8 cellular contexts compared by ENCODE assay signal in genomic region chr1:70410604-70411359, GRCh38. TPM values are rescaled to one million over a fixed set of nuclear protein-coding genes. Genes with fewer than 3 reads are reported as not detected.
DNase-seq lines count a peak whose midpoint lies in the region; TF ChIP-seq lines count a peak whose summit lies in the region.

Gene CTH, plus strand, starts transcription at chr1:70411268. Its CDS starts 148 bp downstream, at chr1:70411416.

- H3K9ac ChIP-seq in ES-I3 (ENCODE audit: low read depth, low read length) (peak within 1 kb of the TSS; percentile 96), H9 (ENCODE audit: extremely low read depth, insufficient read length, low read length) (peak within 1 kb of the TSS; percentile 88), neural cell (ENCODE audit: low read length) (peak within 1 kb of the TSS; percentile 81)

- H3K36me3 ChIP-seq in ES-I3 (ENCODE audit: insufficient read depth, low read length) = peaks cover 7% of the 10 kb centered on the region; the same call in 1 of the 2 replicates
- H3K36me3 ChIP-seq in MG63 = no peaks in the 10 kb centered on the region
- no peaks in the 10 kb centered on the region for H3K36me3 ChIP-seq in neural cell (ENCODE audit: insufficient read depth, low read length)
- H3K36me3 ChIP-seq in stomach = peaks cover 0 to 3% (median under 1%) of the 10 kb centered on the region in 4 donors

- H3K4me3 Mint-ChIP-seq in H9 = peak within 1 kb of the TSS; percentile 93 to 95

- no peak within 1 kb of the TSS for H2BK12ac ChIP-seq in H9 (ENCODE audit: insufficient read length, low read depth, low read length)

- no peak within 1 kb of the TSS; the same call in 1 of the 2 replicates for H3K4ac ChIP-seq in H9 (ENCODE audit: low read depth, low read length)

- peaks cover 3% of the 10 kb centered on the region; the same call in 1 of the 2 replicates for H3K79me2 ChIP-seq in H9 (ENCODE audit: insufficient read depth, low read length)
- H3K79me2 ChIP-seq in neural cell (replicated peaks; ENCODE audit: insufficient read depth, low read length) = peaks cover 12% of the 10 kb centered on the region

- peak within 1 kb of the TSS; percentile 17 for H3K23ac ChIP-seq in H9 (ENCODE audit: insufficient read length, low read depth, low read length)

- H3K9me3 ChIP-seq in ES-I3 (ENCODE audit: control insufficient read depth, insufficient read depth, low read length) = no peaks in the 10 kb centered on the region
- no peaks in the 10 kb centered on the region for H3K9me3 ChIP-seq in H9 (ENCODE audit: control insufficient read depth, low read depth, low read length)
- H3K9me3 ChIP-seq in MG63 = no peaks in the 10 kb centered on the region
- no peaks in the 10 kb centered on the region for H3K9me3 ChIP-seq in neural cell (ENCODE audit: low read length)
- no peaks in the 10 kb centered on the region for H3K9me3 ChIP-seq in stomach

- H3K9me2 ChIP-seq in neural cell (ENCODE audit: insufficient read depth, low read length) = no peaks in the 10 kb centered on the region

- H3K4me2 ChIP-seq in H9 (ENCODE audit: insufficient read depth, insufficient read length, low read length) = peak within 1 kb of the TSS; percentile 96
- peak within 1 kb of the TSS; percentile 91 for H3K4me2 ChIP-seq in neural cell (ENCODE audit: low read length)

- peak; percentile 69 for TF ChIP-seq RAD21 in neural cell (conservative IDR thresholded peaks at IDR 0.05)

- no peak within 1 kb of the TSS for H2BK20ac ChIP-seq in H9 (ENCODE audit: low read depth, low read length, poor library complexity, severe bottlenecking)

- peak within 1 kb of the TSS; percentile 87 for H2BK5ac ChIP-seq in H9 (ENCODE audit: insufficient read length, low read length)

- intact Hi-C loops in stomach (cut with DNase I; ENCODE audit: low total_unique reads) = no loop called here

- no peak for TF ChIP-seq CTCF in H9 (conservative IDR thresholded peaks at IDR 0.05)
- TF ChIP-seq CTCF in fibroblast of villous mesenchyme (IDR thresholded peaks at IDR 0.05; ENCODE audit: insufficient read depth, low read depth, low read length) = no peak
- peak; percentile 29 for TF ChIP-seq CTCF in neural cell (IDR thresholded peaks at IDR 0.05; ENCODE audit: poor library complexity, severe bottlenecking)
- TF ChIP-seq CTCF in stomach (IDR thresholded peaks at IDR 0.05) = no peak

- peaks cover 0 to 8% (median 5%) of the 10 kb centered on the region in 3 experiments; a peak in 6 of 7 replicates for H3K36me3 Mint-ChIP-seq in H9 (ENCODE audit: insufficient read depth in 1 of 3, low read depth in 3 of 3)

- H2AFZ ChIP-seq in H9 (ENCODE audit: low read length) (no peak within 1 kb of the TSS), neural cell (ENCODE audit: low read depth, low read length) (peak within 1 kb of the TSS; percentile 91)

- peak within 1 kb of the TSS; percentile 27 for H2BK120ac ChIP-seq in H9 (ENCODE audit: low read depth, low read length, poor library complexity, severe bottlenecking)

- no peaks in the 10 kb centered on the region for H3K27me3 Mint-ChIP-seq in H9 (ENCODE audit: low read depth)

- peaks cover 11 to 13% of the 10 kb centered on the region in 2 experiments for H3K4me1 Mint-ChIP-seq in H9

- H3K23me2 ChIP-seq in H9 (ENCODE audit: insufficient read length, low read depth, low read length, poor library complexity, severe bottlenecking) = peaks cover 6% of the 10 kb centered on the region

- TF ChIP-seq EP300 in neural cell (conservative IDR thresholded peaks at IDR 0.05; ENCODE audit: poor library complexity, severe bottlenecking) (peak; percentile 48), stomach (IDR thresholded peaks at IDR 0.05) (peak; percentile 83)

- peak within 1 kb of the TSS; percentile 89 for H3K18ac ChIP-seq in H9 (ENCODE audit: insufficient read length, low read depth, low read length)

- H3F3A ChIP-seq in neural cell (ENCODE audit: insufficient read depth, low read length, poor library complexity, severe bottlenecking) = no peaks in the 10 kb centered on the region

- peak within 1 kb of the TSS; percentile 73 for H3K4me3 ChIP-seq in MG63
- H3K4me3 ChIP-seq in fibroblast of villous mesenchyme (ENCODE audit: low read depth, low read length) = peak within 1 kb of the TSS; percentile 94
- peak within 1 kb of the TSS; percentile 79 for H3K4me3 ChIP-seq in neural cell (ENCODE audit: low read length)
- peak within 1 kb of the TSS; percentile 60 to 72 (median 66) for H3K4me3 ChIP-seq in stomach

- no peak within 1 kb of the TSS for H4K91ac ChIP-seq in H9 (ENCODE audit: insufficient read length, low read depth, low read length)

- no peaks in the 10 kb centered on the region for H3K9me3 Mint-ChIP-seq in H9

- peak within 1 kb of the TSS; percentile 99 for H3K27ac Mint-ChIP-seq in H9

- no peaks in the 10 kb centered on the region for H3K27me3 ChIP-seq in H9 (ENCODE audit: insufficient read depth, low read length)
- H3K27me3 ChIP-seq in MG63 = peaks cover 2% of the 10 kb centered on the region; the same call in 1 of the 2 replicates
- no peaks in the 10 kb centered on the region for H3K27me3 ChIP-seq in neural cell (ENCODE audit: insufficient read depth, low read depth, low read length)
- H3K27me3 ChIP-seq in stomach = no peaks in the 10 kb centered on the region

- no peak within 1 kb of the TSS for H2BK15ac ChIP-seq in H9 (ENCODE audit: low read depth, low read length)

- no peaks in the 10 kb centered on the region for H3K79me1 ChIP-seq in H9 (ENCODE audit: insufficient read depth, low read depth, low read length, poor library complexity, severe bottlenecking)

- TF ChIP-seq POLR2A in stomach (IDR thresholded peaks at IDR 0.05) = peak in 2 of 4 donors; percentile 84 to 98

- no CpG with 5 or more reads among the region's 48 CpGs for WGBS in H9 (ENCODE audit: extremely low coverage, insufficient read length, low lambda C conversion rate)
- 0 to 1% (median 0%) methylated on average over 28 to 48 of the region's 48 CpGs for WGBS in stomach, 5 donors

- peak; percentile 99 for DNase-seq in H9
- DNase-seq in MG63 = peak; percentile 94
- peak; percentile 90 for DNase-seq in SHP77 treated with DMSO at 0.1 percent for 48 hours (lab: John Stamatoyannopoulos, UW)
- DNase-seq in activated gamma-delta T cell treated with Interleukin-2 at 50 U/mL for 16 hours = peak; percentile 87
- DNase-seq in fibroblast of villous mesenchyme (ENCODE audit: low read depth) = peak; percentile 98
- peak; percentile 98 for DNase-seq in stomach

- H4K8ac ChIP-seq in H9 (replicated peaks; ENCODE audit: insufficient read length, low read depth, low read length) = peak within 1 kb of the TSS; percentile 85

- H3K14ac ChIP-seq in H9 (ENCODE audit: insufficient read depth, low read length) = peak within 1 kb of the TSS; percentile 92

- H3K4me1 ChIP-seq in ES-I3 (ENCODE audit: insufficient read depth, low read length) = no peaks in the 10 kb centered on the region
- no peaks in the 10 kb centered on the region for H3K4me1 ChIP-seq in H9 (ENCODE audit: insufficient read depth, low read length)
- peaks cover 5 to 33% (median 19%) of the 10 kb centered on the region in 4 donors for H3K4me1 ChIP-seq in stomach

- H3K56ac ChIP-seq in H9 (ENCODE audit: insufficient read length, low read depth, low read length) = peak within 1 kb of the TSS; percentile 46

- no peak within 1 kb of the TSS for H2AK5ac ChIP-seq in H9 (ENCODE audit: insufficient read length, low read length)

- peak within 1 kb of the TSS; percentile 93 for H4K5ac ChIP-seq in H9 (ENCODE audit: insufficient read length, low read depth, low read length)

- H4K20me1 ChIP-seq in H9 (ENCODE audit: control insufficient read depth, insufficient read depth, insufficient read length) (no peaks in the 10 kb centered on the region), neural cell (ENCODE audit: insufficient read depth) (no peaks in the 10 kb centered on the region)

- peak within 1 kb of the TSS; percentile 43 for H3T11ph ChIP-seq in H9 (ENCODE audit: low read length)

- H3K27ac ChIP-seq in H9 (ENCODE audit: insufficient read length, low read depth, low read length) (peak within 1 kb of the TSS; percentile 98), neural cell (ENCODE audit: low read length) (peak within 1 kb of the TSS; percentile 86), stomach (peak within 1 kb of the TSS; percentile 92 to 99 (median 96))

TF ChIP-seq in neural cell, 6 proteins besides CTCF, POLR2A, EP300 and RAD21 (continues in another document):
- TF ChIP-seq EZH2 (IDR thresholded peaks at IDR 0.05; ENCODE audit: borderline replicate concordance, insufficient read depth, low read length, poor library complexity, severe bottlenecking) (no peak), MXI1 (conservative IDR thresholded peaks at IDR 0.05; ENCODE audit: poor library complexity, severe bottlenecking) (no peak), TAF1 (IDR thresholded peaks at IDR 0.05; ENCODE audit: low read depth) (peak; percentile 79), REST (IDR thresholded peaks at IDR 0.05; ENCODE audit: borderline replicate concordance) (peak; percentile 86), SMC3 (conservative IDR thresholded peaks at IDR 0.05; ENCODE audit: poor library complexity) (peak; percentile 43)

RNA-seq across cellular contexts. Expression of gene CTH, which starts in this region (rescaled TPM):
- total RNA-seq in H9 (2021) = 15.3 and 15.5 TPM in 2 replicates
- total RNA-seq in MG63 (2014; rRNA removed; shearing (Covaris generic); ENCODE audit: low replicate concordance) = 1.1 and 2.3 TPM in 2 replicates
- total RNA-seq in fibroblast of villous mesenchyme = 4.2 and 4.7 TPM in 2 replicates
- polyA plus RNA-seq in neural cell = 10.0 and 11.2 TPM in 2 replicates
- 6.8 and 9.1 TPM in 2 replicates for polyA minus RNA-seq in neural cell
- total RNA-seq in stomach = 10 to 100 TPM in 1 of 5 donors, 1 to 10 TPM in 3, under 1 TPM in 1; 0.89 to 16.9 (median 5.5) TPM
- polyA plus RNA-seq in stomach = 1 to 10 TPM; 5.5 to 8.6 (median 5.8) TPM

Comparison
In these comparisons a context has a peak if more than half of its experiments do, and no peak if none do; other contexts are left out.
1. Peak in every context shown above with its lines: DNase-seq, H3K4me3 ChIP-seq and H3K27ac ChIP-seq.